Comparison of ENCODE assay signal across 16 cellular contexts in the genomic region with DNA sequence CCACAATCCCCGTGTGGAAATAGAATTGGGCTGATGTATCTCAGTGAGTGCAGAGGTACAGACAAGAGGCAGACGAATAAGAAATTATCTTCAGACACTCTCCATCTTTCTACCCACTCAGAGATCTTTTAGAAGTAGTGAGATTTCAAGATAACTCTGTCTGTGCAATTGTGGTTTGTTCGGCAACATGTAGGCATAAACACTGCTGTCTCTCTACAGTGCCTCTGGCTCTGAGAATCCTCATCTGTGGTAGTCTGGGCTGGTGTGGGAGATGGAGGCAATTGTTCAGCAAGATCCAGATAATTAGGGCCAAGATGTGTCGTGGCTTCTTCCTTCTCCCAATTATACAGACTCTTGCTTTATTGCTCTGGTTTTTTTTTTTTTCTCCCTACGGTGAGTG. TPM values are rescaled to one million over a fixed set of nuclear protein-coding genes. Genes with fewer than 3 reads are reported as not detected.
"Had no signal": no experiment of that assay in that cellular context is flagged by ENCODE, and none has a peak within 500 bp of the region (broad histone marks: within the 10 kb centered on the region; RNA-seq: fewer than 3 reads in every experiment).

No MANE protein-coding gene starts in this region.

- DNase-seq: activated CD4-positive, alpha-beta T cell treated with anti-CD3 and anti-CD28 coated beads, Interleukin-2, amount 10 ng/mL, durations not matched to agents 7 days and 5 days; activated CD4-positive, CD25-positive, alpha-beta regulatory T cell; activated CD8-positive, alpha-beta memory T cell treated with anti-CD3 and anti-CD28 coated beads, Interleukin-2, amount 50 U/mL, for 48 hours; activated gamma-delta T cell treated with Interleukin-2 at 50 U/mL for 16 hours; amygdala; body of pancreas; cortex of kidney; effector CD8-positive, alpha-beta T cell; foreskin melanocyte; nephron progenitor cell; occipital lobe; testis had no signal

- H3K27ac ChIP-seq: body of pancreas, testis had no signal

- H3K9me3 ChIP-seq: body of pancreas, testis had no signal

- ATAC-seq: body of pancreas had no signal

- H3K4me3 ChIP-seq: body of pancreas, testis had no signal

- H3K4me1 ChIP-seq: testis had no signal

RNA-seq across cellular contexts. Expression of a gene that starts 3.1 kb away (rescaled TPM):
- total RNA-seq: activated CD4-positive, alpha-beta T cell treated with anti-CD3 and anti-CD28 coated beads, Interleukin-2, amount 10 ng/mL, durations not matched to agents 7 days and 5 days; body of pancreas; fibroblast of lung; mesenteric fat pad; occipital lobe; T-helper 2 cell treated with Interferon-gamma antibody and Interleukin-4, amounts not matched to agents 100 ng/mL and 5 ng/mL, for 36 hours; urinary bladder had no signal
- polyA plus RNA-seq: fibroblast of lung had no signal

RNA-seq across cellular contexts. Expression of a gene that starts 13.0 kb away (rescaled TPM):
- total RNA-seq: activated CD4-positive, alpha-beta T cell treated with anti-CD3 and anti-CD28 coated beads, Interleukin-2, amount 10 ng/mL, durations not matched to agents 7 days and 5 days; body of pancreas; fibroblast of lung; mesenteric fat pad; occipital lobe; T-helper 2 cell treated with Interferon-gamma antibody and Interleukin-4, amounts not matched to agents 100 ng/mL and 5 ng/mL, for 36 hours; urinary bladder had no signal
- polyA plus RNA-seq: fibroblast of lung had no signal

RNA-seq across cellular contexts. Expression of a gene that starts 31.2 kb away (rescaled TPM):
- total RNA-seq: activated CD4-positive, alpha-beta T cell treated with anti-CD3 and anti-CD28 coated beads, Interleukin-2, amount 10 ng/mL, durations not matched to agents 7 days and 5 days; body of pancreas; fibroblast of lung; mesenteric fat pad; occipital lobe; T-helper 2 cell treated with Interferon-gamma antibody and Interleukin-4, amounts not matched to agents 100 ng/mL and 5 ng/mL, for 36 hours had no signal
- polyA plus RNA-seq: fibroblast of lung had no signal

RNA-seq across cellular contexts. Expression of a gene that starts 33.0 kb away (rescaled TPM):
- total RNA-seq: activated CD4-positive, alpha-beta T cell treated with anti-CD3 and anti-CD28 coated beads, Interleukin-2, amount 10 ng/mL, durations not matched to agents 7 days and 5 days; body of pancreas; fibroblast of lung; mesenteric fat pad; occipital lobe; T-helper 2 cell treated with Interferon-gamma antibody and Interleukin-4, amounts not matched to agents 100 ng/mL and 5 ng/mL, for 36 hours had no signal
- polyA plus RNA-seq: fibroblast of lung had no signal

RNA-seq across cellular contexts. Expression of a gene that starts 43.2 kb away (rescaled TPM):
- total RNA-seq: activated CD4-positive, alpha-beta T cell treated with anti-CD3 and anti-CD28 coated beads, Interleukin-2, amount 10 ng/mL, durations not matched to agents 7 days and 5 days; body of pancreas; fibroblast of lung; occipital lobe; T-helper 2 cell treated with Interferon-gamma antibody and Interleukin-4, amounts not matched to agents 100 ng/mL and 5 ng/mL, for 36 hours had no signal
